ENCODE assay signal across 13 cellular contexts in the genomic region with DNA sequence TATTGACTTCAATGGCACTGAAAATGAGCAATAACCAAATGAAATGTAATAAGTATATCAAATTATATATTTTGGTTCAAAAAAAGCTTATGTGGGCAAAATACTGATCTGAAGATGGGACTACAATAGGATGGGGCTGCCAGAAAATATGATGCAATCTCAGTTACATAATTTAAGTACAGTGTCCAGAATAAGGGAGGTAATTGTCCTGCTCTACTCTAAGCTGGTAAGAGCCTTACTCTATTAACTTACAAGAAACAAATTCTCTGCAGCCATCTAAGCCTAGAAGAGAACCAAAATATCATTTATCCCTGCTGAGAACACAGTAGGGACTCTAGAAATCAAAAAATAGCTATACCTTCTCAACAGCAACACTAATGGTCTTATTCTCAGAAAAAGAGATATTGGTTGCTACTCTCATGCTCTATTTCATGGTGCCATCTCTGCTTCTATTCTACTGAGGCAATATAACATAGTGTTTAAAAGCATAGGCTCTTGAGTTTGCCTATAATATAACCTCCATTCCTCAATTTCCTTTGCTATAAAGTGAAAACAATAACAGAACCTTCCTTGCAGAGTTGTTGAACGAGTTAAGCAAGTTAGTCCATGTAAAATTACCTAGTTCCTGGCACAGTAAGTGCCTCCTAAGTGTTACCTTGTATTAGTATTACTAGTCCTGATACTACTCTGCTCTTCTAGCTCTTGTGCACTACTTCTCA. TPM values are rescaled to one million over a fixed set of nuclear protein-coding genes. Genes with fewer than 3 reads are reported as not detected.
DNase-seq lines count a peak whose midpoint lies in the region; ATAC-seq and TF ChIP-seq lines count a peak whose summit lies in the region.
"Had no signal": no experiment of that assay in that cellular context is flagged by ENCODE, and none has a peak within 500 bp of the region (broad histone marks: within the 10 kb centered on the region; RNA-seq: fewer than 3 reads in every experiment).

No MANE protein-coding gene starts in this region.

- H3K27ac ChIP-seq in epithelial cell of prostate (peak overlapping the region; percentile 56), psoas muscle (no peak overlapping the region)
- H3K27ac ChIP-seq: body of pancreas, foreskin keratinocyte had no signal

- peak; percentile 31 for DNase-seq in DMS53 treated with DMSO at 0.1 percent for 48 hours (lab: John Stamatoyannopoulos, UW; ENCODE audit: unreplicated experiment)
- peak; percentile 42 for DNase-seq in NB4 (ENCODE audit: low read depth)
- DNase-seq in epithelial cell of prostate (ENCODE audit: low read depth, low spot score) = no peak
- no peak for DNase-seq in psoas muscle
- no peak for DNase-seq in cerebellum (ENCODE audit: low spot score)
- DNase-seq in NCI-H2107 treated with DMSO at 0.1 percent for 48 hours (lab: John Stamatoyannopoulos, UW; ENCODE audit: unreplicated experiment) = no peak
- DNase-seq: activated CD8-positive, alpha-beta memory T cell treated with anti-CD3 and anti-CD28 coated beads, Interleukin-2, amount 50 U/mL, for 48 hours; body of pancreas; foreskin keratinocyte; islet precursor cell; NK-92 treated with Interleukin-12 subunit alpha and Interleukin-12 subunit beta, amount 100 ng/mL, for 24 hours; stimulated activated CD4-positive, alpha-beta T cell treated with anti-CD3 and anti-CD28 coated beads, Interleukin-12 subunit alpha, Interleukin-12 subunit beta, amount 100 ng/mL, for 4 hours had no signal

- TF ChIP-seq CTCF in NB4 (IDR thresholded peaks at IDR 0.05; ENCODE audit: low read depth, low read length) (no peak), psoas muscle (IDR thresholded peaks at IDR 0.05) (no peak)

- H3K9me3 ChIP-seq in psoas muscle = no peaks in the 10 kb centered on the region
- H3K9me3 ChIP-seq: body of pancreas had no signal

- TF ChIP-seq POLR2A in NB4 (IDR thresholded peaks at IDR 0.05; ENCODE audit: extremely low read depth, insufficient read length) = no peak

- H3K27me3 ChIP-seq in psoas muscle (ENCODE audit: insufficient read depth in 3 of 3, low read length in 2 of 3) = no peaks in the 10 kb centered on the region
- H3K27me3 ChIP-seq: body of pancreas, foreskin keratinocyte had no signal

- ATAC-seq in psoas muscle (peak in 3 of 4 donors; percentile 39 to 56 (median 49)), HG02870 (IDR thresholded peaks at IDR 0.05; ENCODE audit: unreplicated experiment) (no peak)
- ATAC-seq: body of pancreas, foreskin keratinocyte had no signal

- H3K4me1 ChIP-seq in psoas muscle = no peaks in the 10 kb centered on the region

- intact Hi-C loops in psoas muscle (cut with DNase I) = no loop called here

- no peak overlapping the region for H3K4me3 ChIP-seq in NB4 (ENCODE audit: low read depth, low read length)
- H3K4me3 ChIP-seq in psoas muscle = no peak overlapping the region
- H3K4me3 ChIP-seq: body of pancreas had no signal

- 73 to 97% (median 73%) methylated on average over 1 of the region's 1 CpG for WGBS in psoas muscle, 3 donors

- peaks cover 0 to 77% of the 10 kb centered on the region in 2 donors for H3K36me3 ChIP-seq in psoas muscle (ENCODE audit: insufficient read depth in 1 of 2, low read depth in 1 of 2)

RNA-seq across cellular contexts. Expression of a gene that starts 19.9 kb away (rescaled TPM):
- total RNA-seq in psoas muscle (100 to 1,000 TPM in 1 of 4 donors, 10 to 100 TPM in 3; 29.2 to 186 (median 53.9) TPM), cerebellum (9.1 TPM)
- 10 to 100 TPM; 12.1 to 47.1 (median 17.1) TPM for polyA plus RNA-seq in psoas muscle

RNA-seq across cellular contexts. Expression of a gene that starts 48.3 kb away (rescaled TPM):
- 10 to 100 TPM; 29.3 to 53.5 (median 43.0) TPM for total RNA-seq in psoas muscle
- 10 to 100 TPM; 33.0 to 60.6 (median 36.5) TPM for polyA plus RNA-seq in psoas muscle
- 10.4 TPM for total RNA-seq in cerebellum

RNA-seq across cellular contexts. Expression of a gene that starts 55.7 kb away (rescaled TPM):
- 10 to 100 TPM; 18.6 to 26.0 (median 20.5) TPM for total RNA-seq in psoas muscle
- polyA plus RNA-seq in psoas muscle = 10 to 100 TPM; 12.2 to 19.0 (median 18.4) TPM
- total RNA-seq in cerebellum = 26.0 TPM

Comparison
In these comparisons a context has a peak if more than half of its experiments do, and no peak if none do; other contexts are left out.
1. DNase-seq: peak in DMS53 treated with DMSO at 0.1 percent for 48 hours (single experiment) and NB4 (single experiment); none in epithelial cell of prostate (single experiment), psoas muscle (0 of 2), cerebellum (single experiment) and NCI-H2107 treated with DMSO at 0.1 percent for 48 hours (single experiment).